In genomic region chr2:96637385-96638143, GRCh38 we compare ENCODE assay signal across 8 cellular contexts. TPM values are rescaled to one million over a fixed set of nuclear protein-coding genes. Genes with fewer than 3 reads are reported as not detected.
DNase-seq lines count a peak whose midpoint lies in the region; ATAC-seq and TF ChIP-seq lines count a peak whose summit lies in the region.

No MANE protein-coding gene starts in this region.

- peaks cover 11% of the 10 kb centered on the region for H3K27me3 Mint-ChIP-seq in activated CD8-positive, alpha-beta memory T cell treated with anti-CD3 and anti-CD28 coated beads, Interleukin-2, amount 10 ng/mL, durations not matched to agents 7 days and 5 days
- H3K27me3 Mint-ChIP-seq in endodermal cell (ENCODE audit: insufficient read depth) (peaks cover 8% of the 10 kb centered on the region), mesothelial cell of epicardium (ENCODE audit: low read depth) (no peaks in the 10 kb centered on the region)

- H3K9me3 Mint-ChIP-seq in activated CD8-positive, alpha-beta memory T cell treated with anti-CD3 and anti-CD28 coated beads, Interleukin-2, amount 10 ng/mL, durations not matched to agents 7 days and 5 days (ENCODE audit: low read depth) = no peaks in the 10 kb centered on the region
- no peaks in the 10 kb centered on the region for H3K9me3 Mint-ChIP-seq in endodermal cell
- no peaks in the 10 kb centered on the region for H3K9me3 Mint-ChIP-seq in mesothelial cell of epicardium

- H3K9me3 ChIP-seq in endodermal cell (ENCODE audit: control insufficient read depth, low read length) = no peaks in the 10 kb centered on the region

- TF ChIP-seq CTCF in endodermal cell (conservative IDR thresholded peaks at IDR 0.05) (no peak), mesothelial cell of epicardium (IDR thresholded peaks at IDR 0.05; ENCODE audit: unreplicated experiment) (no peak)

- peaks cover 28% of the 10 kb centered on the region for H3K36me3 ChIP-seq in endodermal cell (ENCODE audit: control insufficient read depth, insufficient read depth, low read length)

- WGBS in endodermal cell (ENCODE audit: insufficient coverage in 1 of 2, insufficient read length in 1 of 2), 2 experiments = 2 to 3% methylated on average over 32 to 50 of the region's 50 CpGs

- H3K4me3 Mint-ChIP-seq in activated CD8-positive, alpha-beta memory T cell treated with anti-CD3 and anti-CD28 coated beads, Interleukin-2, amount 10 ng/mL, durations not matched to agents 7 days and 5 days = peak overlapping the region; percentile 80
- H3K4me3 Mint-ChIP-seq in endodermal cell = peak overlapping the region; percentile 86
- H3K4me3 Mint-ChIP-seq in mesothelial cell of epicardium = peak overlapping the region; percentile 92

- ATAC-seq in GM18868 (IDR thresholded peaks at IDR 0.05; ENCODE audit: unreplicated experiment) (peak; percentile 72), HG03135 (IDR thresholded peaks at IDR 0.05; ENCODE audit: unreplicated experiment) (peak; percentile 77)
- ATAC-seq in activated CD8-positive, alpha-beta memory T cell treated with anti-CD3 and anti-CD28 coated beads, Interleukin-2, amount 10 ng/mL, durations not matched to agents 7 days and 5 days = peak; percentile 87

- H3K27ac Mint-ChIP-seq in activated CD8-positive, alpha-beta memory T cell treated with anti-CD3 and anti-CD28 coated beads, Interleukin-2, amount 10 ng/mL, durations not matched to agents 7 days and 5 days = peak overlapping the region; percentile 94
- H3K27ac Mint-ChIP-seq in endodermal cell (peak overlapping the region; percentile 87), mesothelial cell of epicardium (peak overlapping the region; percentile 96)

- peaks cover 7% of the 10 kb centered on the region for H3K4me1 ChIP-seq in endodermal cell (ENCODE audit: control insufficient read depth, insufficient read depth, low read length)

- H3K36me3 Mint-ChIP-seq in activated CD8-positive, alpha-beta memory T cell treated with anti-CD3 and anti-CD28 coated beads, Interleukin-2, amount 10 ng/mL, durations not matched to agents 7 days and 5 days = peaks cover 36% of the 10 kb centered on the region
- peaks cover 18% of the 10 kb centered on the region for H3K36me3 Mint-ChIP-seq in endodermal cell (ENCODE audit: low read depth)
- H3K36me3 Mint-ChIP-seq in mesothelial cell of epicardium = peaks cover 9% of the 10 kb centered on the region

- peak overlapping the region; percentile 74 for H3K9ac ChIP-seq in endodermal cell (ENCODE audit: extremely low read depth, low read length, poor library complexity, severe bottlenecking)

- no peak overlapping the region for H3K27ac ChIP-seq in endodermal cell (ENCODE audit: low read depth, low read length)

- peak; percentile 91 for DNase-seq in AG08396 (ENCODE audit: low spot score)
- DNase-seq in NCI-H774 (lab: John Stamatoyannopoulos, UW) = peak; percentile 62
- peak; percentile 89 for DNase-seq in activated CD8-positive, alpha-beta memory T cell treated with anti-CD3 and anti-CD28 coated beads, Interleukin-2, amount 10 ng/mL, durations not matched to agents 7 days and 5 days
- DNase-seq in endodermal cell = peak; percentile 90
- DNase-seq in mesothelial cell of epicardium (ENCODE audit: low spot score in 2 of 2, unreplicated experiment in 2 of 2) = peak in 1 of 2 experiments; percentile 43
- peak; percentile 63 to 65 for DNase-seq in stimulated activated CD8-positive, alpha-beta memory T cell treated with anti-CD3 and anti-CD28 coated beads, Interleukin-15, amount 100 ng/mL, for 4 hours (ENCODE audit: low read depth in 2 of 2)

- CTCF ChIA-PET in activated CD8-positive, alpha-beta memory T cell treated with anti-CD3 and anti-CD28 coated beads, Interleukin-2, amount 10 ng/mL, durations not matched to agents 7 days and 5 days (lab: Charles Lee) = interaction anchor here (0.7 to 3.7 kb wide), 10 partner anchors 12 to 220 kb away, joined by 3 to 15 read pairs (median 3); partner anchors contain the start of gene ANKRD39

- peak overlapping the region; percentile 98 for H3K4me3 ChIP-seq in endodermal cell (ENCODE audit: low read length)

- no peaks in the 10 kb centered on the region for H3K27me3 ChIP-seq in endodermal cell (ENCODE audit: control insufficient read depth, insufficient read depth, low read length, poor library complexity, severe bottlenecking)

- H3K4me1 Mint-ChIP-seq in activated CD8-positive, alpha-beta memory T cell treated with anti-CD3 and anti-CD28 coated beads, Interleukin-2, amount 10 ng/mL, durations not matched to agents 7 days and 5 days = peaks cover 41% of the 10 kb centered on the region
- H3K4me1 Mint-ChIP-seq in endodermal cell (peaks cover 15% of the 10 kb centered on the region), mesothelial cell of epicardium (peaks cover 32% of the 10 kb centered on the region)

RNA-seq across cellular contexts. Expression of gene KANSL3, which starts 0.5 kb away (rescaled TPM):
- 10 to 100 TPM; 74.6 to 84.0 TPM for total RNA-seq in activated CD8-positive, alpha-beta memory T cell treated with anti-CD3 and anti-CD28 coated beads, Interleukin-2, amount 10 ng/mL, durations not matched to agents 7 days and 5 days
- total RNA-seq in endodermal cell (10 to 100 TPM; 34.8 to 42.3 TPM), mesothelial cell of epicardium (66.0 to 70.2 TPM (median 68.1 TPM) in 3 replicates)
- polyA plus RNA-seq in endodermal cell (2013, experiment 1 of 2) = 33.5 TPM
- polyA plus RNA-seq in endodermal cell (2013, experiment 2 of 2) = 31.2 TPM

RNA-seq across cellular contexts. Expression of gene FER1L5, which starts 5.0 kb away (rescaled TPM):
- total RNA-seq in activated CD8-positive, alpha-beta memory T cell treated with anti-CD3 and anti-CD28 coated beads, Interleukin-2, amount 10 ng/mL, durations not matched to agents 7 days and 5 days = not detected
- total RNA-seq in endodermal cell = 1 to 10 TPM in 1 of 2 donors, under 1 TPM in 1; 0.35 to 1.7 TPM
- 0.14 TPM for polyA plus RNA-seq in endodermal cell (2013, experiment 1 of 2)
- polyA plus RNA-seq in endodermal cell (2013, experiment 2 of 2) = 0.17 TPM
- total RNA-seq in mesothelial cell of epicardium = 0.91 to 1.4 TPM (median 1.1 TPM) in 3 replicates
